Comparison of ENCODE assay signal across 24 cellular contexts in the genomic region with DNA sequence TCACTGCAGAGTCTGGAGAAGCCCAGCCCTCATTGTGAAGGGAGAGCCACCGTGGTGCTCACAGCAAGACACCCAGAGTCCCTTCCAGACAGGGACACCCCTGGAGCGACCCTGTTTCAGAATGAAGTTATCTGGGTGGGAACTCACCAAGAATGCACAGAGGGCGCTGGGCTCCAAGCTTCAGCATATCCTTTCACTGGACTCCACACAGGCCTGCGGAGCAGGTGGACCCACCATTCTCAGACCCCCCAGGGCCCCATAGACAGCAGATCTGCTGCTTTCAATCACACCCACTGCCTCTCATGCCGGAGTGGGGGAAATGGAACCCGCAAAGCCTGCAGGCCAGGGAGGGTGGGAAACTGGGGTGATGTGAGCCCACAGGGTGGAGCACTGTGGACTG.
"Had no signal": no experiment of that assay in that cellular context is flagged by ENCODE, and none has a peak within 500 bp of the region (broad histone marks: within the 10 kb centered on the region; RNA-seq: fewer than 3 reads in every experiment).

No MANE protein-coding gene starts in this region.

- H3K36me3 Mint-ChIP-seq: mesothelial cell of epicardium, naive B cell had no signal

- DNase-seq: cerebellar nuclear complex; effector CD8-positive, alpha-beta T cell; endodermal cell; foreskin fibroblast; gastrocnemius medialis; head of caudate nucleus; mesenchymal stem cell; mucosa of descending colon; naive B cell; nephron progenitor cell; occipital lobe; ovary; retina; right lobe of liver; small intestine; stimulated activated CD4-positive, alpha-beta T cell treated with anti-CD3 and anti-CD28 coated beads, Interleukin-12 subunit alpha, Interleukin-12 subunit beta, amount 100 ng/mL, for 4 hours; stimulated activated CD4-positive, alpha-beta T cell treated with anti-CD3 and anti-CD28 coated beads, Interleukin-1b, Interleukin-23, amount 100 ng/mL, for 48 hours; stimulated activated CD4-positive, alpha-beta T cell treated with anti-CD3 and anti-CD28 coated beads, Interleukin-4, amount 100 ng/mL, for 24 hours; stimulated activated naive CD4-positive, alpha-beta T cell treated with Interleukin-2 at 50 U/mL for 16 hours; stomach; thyroid gland; upper lobe of left lung had no signal

- H3K27ac Mint-ChIP-seq: endodermal cell; mesothelial cell of epicardium; stimulated activated effector memory CD8-positive, alpha-beta T cell treated with anti-CD3 and anti-CD28 coated beads, Interleukin-12 subunit alpha, Interleukin-12 subunit beta, amount 100 ng/mL, for 72 hours had no signal

- H3K9me3 Mint-ChIP-seq: endodermal cell; mesothelial cell of epicardium; stimulated activated effector memory CD8-positive, alpha-beta T cell treated with anti-CD3 and anti-CD28 coated beads, Interleukin-12 subunit alpha, Interleukin-12 subunit beta, amount 100 ng/mL, for 72 hours had no signal

- H3K27me3 Mint-ChIP-seq: naive B cell had no signal

- ATAC-seq: gastrocnemius medialis; mucosa of descending colon; stimulated activated effector memory CD8-positive, alpha-beta T cell treated with anti-CD3 and anti-CD28 coated beads, Interleukin-12 subunit alpha, Interleukin-12 subunit beta, amount 100 ng/mL, for 72 hours had no signal

- H3K4me1 Mint-ChIP-seq: endodermal cell had no signal

- H3K4me3 Mint-ChIP-seq: endodermal cell; mesothelial cell of epicardium; naive B cell; nephron progenitor cell; stimulated activated effector memory CD8-positive, alpha-beta T cell treated with anti-CD3 and anti-CD28 coated beads, Interleukin-12 subunit alpha, Interleukin-12 subunit beta, amount 100 ng/mL, for 72 hours had no signal
